19 cellular contexts compared by ENCODE assay signal in the genomic region with DNA sequence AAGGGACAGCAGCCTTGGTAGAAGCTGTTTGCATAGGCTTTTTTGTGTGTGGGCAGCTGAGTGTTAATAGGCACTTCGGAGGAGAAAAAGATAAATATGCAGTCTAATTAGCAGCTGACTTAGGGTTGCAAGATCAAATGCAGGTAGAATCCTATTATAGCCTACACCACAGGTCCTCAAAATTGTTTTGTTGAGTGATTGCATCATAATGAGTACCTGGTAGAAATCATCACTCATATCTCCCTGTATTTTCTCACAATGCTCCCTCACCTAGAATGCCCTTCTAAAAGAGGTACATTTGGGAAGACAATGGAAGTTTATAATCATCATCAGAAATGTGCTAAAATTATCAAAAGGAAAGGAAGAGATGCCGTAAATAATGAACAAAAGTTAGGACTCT. TPM values are rescaled to one million over a fixed set of nuclear protein-coding genes. Genes with fewer than 3 reads are reported as not detected.
"Had no signal": no experiment of that assay in that cellular context is flagged by ENCODE, and none has a peak within 500 bp of the region (broad histone marks: within the 10 kb centered on the region; RNA-seq: fewer than 3 reads in every experiment).

No MANE protein-coding gene starts in this region.

- H3K27ac ChIP-seq: coronary artery, esophagus squamous epithelium, hepatocyte, parathyroid adenoma had no signal

- DNase-seq: activated CD4-positive, alpha-beta T cell treated with anti-CD3 and anti-CD28 coated beads, Interleukin-2, amount 50 U/mL, for 1 hour; activated naive CD8-positive, alpha-beta T cell treated with anti-CD3 and anti-CD28 coated beads, Interleukin-2, amount 10 ng/mL, durations not matched to agents 7 days and 5 days; esophagus squamous epithelium; islet precursor cell; retina had no signal

- H3K36me3 ChIP-seq: esophagus squamous epithelium had no signal

- H3K4me1 ChIP-seq: parathyroid adenoma had no signal

- H3K27me3 ChIP-seq: esophagus squamous epithelium had no signal

- H3K36me3 Mint-ChIP-seq: activated naive CD8-positive, alpha-beta T cell treated with anti-CD3 and anti-CD28 coated beads, Interleukin-2, amount 10 ng/mL, durations not matched to agents 7 days and 5 days; brain; stimulated activated effector memory CD8-positive, alpha-beta T cell treated with anti-CD3 and anti-CD28 coated beads, Interleukin-12 subunit alpha, Interleukin-12 subunit beta, amount 100 ng/mL, for 72 hours had no signal

- H3K9me3 Mint-ChIP-seq: activated naive CD8-positive, alpha-beta T cell treated with anti-CD3 and anti-CD28 coated beads, Interleukin-2, amount 10 ng/mL, durations not matched to agents 7 days and 5 days; activated T-helper 1 cell treated with anti-CD3 and anti-CD28 coated beads, Interleukin-12 subunit alpha, Interleukin-12 subunit beta, Interleukin-2, Interleukin-4 antibody, amounts not matched to agents 30 ng/mL and 10 ng/mL and 1 ng/mL, durations not matched to agents 14 hours and 24 hours and 36 hours; central memory CD8-positive, alpha-beta T cell had no signal

- H3K9ac ChIP-seq: parathyroid adenoma had no signal

- H3K4me2 ChIP-seq: hepatocyte had no signal

- ATAC-seq: activated CD4-positive, CD25-positive, alpha-beta regulatory T cell treated with anti-CD3 and anti-CD28 coated beads, Interleukin-2, amount 50 U/mL, for 24 hours; left lobe of liver; stimulated activated effector memory CD8-positive, alpha-beta T cell treated with anti-CD3 and anti-CD28 coated beads, Interleukin-12 subunit alpha, Interleukin-12 subunit beta, amount 100 ng/mL, for 72 hours had no signal

- H3K4me3 Mint-ChIP-seq: activated naive CD8-positive, alpha-beta T cell treated with anti-CD3 and anti-CD28 coated beads, Interleukin-2, amount 10 ng/mL, durations not matched to agents 7 days and 5 days; activated T-helper 1 cell treated with anti-CD3 and anti-CD28 coated beads, Interleukin-12 subunit alpha, Interleukin-12 subunit beta, Interleukin-2, Interleukin-4 antibody, amounts not matched to agents 30 ng/mL and 10 ng/mL and 1 ng/mL, durations not matched to agents 14 hours and 24 hours and 36 hours; brain; central memory CD8-positive, alpha-beta T cell; stimulated activated effector memory CD8-positive, alpha-beta T cell treated with anti-CD3 and anti-CD28 coated beads, Interleukin-12 subunit alpha, Interleukin-12 subunit beta, amount 100 ng/mL, for 72 hours had no signal

- H3K9me3 ChIP-seq: esophagus squamous epithelium had no signal

- H3K4me3 ChIP-seq: coronary artery, esophagus squamous epithelium, hepatocyte had no signal

- H3K4me1 Mint-ChIP-seq: activated naive CD8-positive, alpha-beta T cell treated with anti-CD3 and anti-CD28 coated beads, Interleukin-2, amount 10 ng/mL, durations not matched to agents 7 days and 5 days; central memory CD8-positive, alpha-beta T cell; stimulated activated effector memory CD8-positive, alpha-beta T cell treated with anti-CD3 and anti-CD28 coated beads, Interleukin-12 subunit alpha, Interleukin-12 subunit beta, amount 100 ng/mL, for 72 hours had no signal

- H3K27me3 Mint-ChIP-seq: activated naive CD8-positive, alpha-beta T cell treated with anti-CD3 and anti-CD28 coated beads, Interleukin-2, amount 10 ng/mL, durations not matched to agents 7 days and 5 days; central memory CD8-positive, alpha-beta T cell had no signal

- H3K27ac Mint-ChIP-seq: activated naive CD8-positive, alpha-beta T cell treated with anti-CD3 and anti-CD28 coated beads, Interleukin-2, amount 10 ng/mL, durations not matched to agents 7 days and 5 days; activated T-helper 1 cell treated with anti-CD3 and anti-CD28 coated beads, Interleukin-12 subunit alpha, Interleukin-12 subunit beta, Interleukin-2, Interleukin-4 antibody, amounts not matched to agents 30 ng/mL and 10 ng/mL and 1 ng/mL, durations not matched to agents 14 hours and 24 hours and 36 hours; stimulated activated effector memory CD8-positive, alpha-beta T cell treated with anti-CD3 and anti-CD28 coated beads, Interleukin-12 subunit alpha, Interleukin-12 subunit beta, amount 100 ng/mL, for 72 hours had no signal

- H2AFZ ChIP-seq: hepatocyte, parathyroid adenoma had no signal

- H3K79me2 ChIP-seq: hepatocyte, parathyroid adenoma had no signal

RNA-seq across cellular contexts. Expression of gene ZC3H11B, which starts 35.6 kb away (rescaled TPM):
- total RNA-seq: activated CD8-positive, alpha-beta memory T cell treated with anti-CD3 and anti-CD28 coated beads for 36 hours; activated T-helper 1 cell treated with anti-CD3 and anti-CD28 coated beads, Interleukin-12 subunit alpha, Interleukin-12 subunit beta, Interleukin-2, Interleukin-4 antibody, amounts not matched to agents 30 ng/mL and 10 ng/mL and 1 ng/mL, durations not matched to agents 14 hours and 24 hours and 36 hours; endothelial cell of umbilical vein; esophagus squamous epithelium; fibroblast of villous mesenchyme; hepatocyte; left lobe of liver; lung microvascular endothelial cell; ureter had no signal
